Comparison of ENCODE assay signal across 23 cellular contexts in genomic region chr3:49511631-49512030, GRCh38. TPM values are rescaled to one million over a fixed set of nuclear protein-coding genes. Genes with fewer than 3 reads are reported as not detected.
"Had no signal": no experiment of that assay in that cellular context is flagged by ENCODE, and none has a peak within 500 bp of the region (broad histone marks: within the 10 kb centered on the region; RNA-seq: fewer than 3 reads in every experiment).

No MANE protein-coding gene starts in this region.

- H3K27me3 ChIP-seq: neural progenitor cell, ovary, right lobe of liver, stomach, thyroid gland, tibial nerve, upper lobe of left lung, uterus had no signal

- H3K36me3 ChIP-seq: ovary, uterus had no signal

- H3K4me1 ChIP-seq: neural progenitor cell, thyroid gland, upper lobe of left lung, uterus had no signal

- H3K4me3 ChIP-seq: neural progenitor cell, ovary, psoas muscle, right lobe of liver, skin epidermis, smooth muscle cell, stomach, thoracic aorta, thyroid gland, tibial nerve, upper lobe of left lung, uterus had no signal

- H3K27ac ChIP-seq: neural progenitor cell, ovary, parathyroid adenoma, psoas muscle, skin epidermis, thoracic aorta, thyroid gland, tibial nerve, upper lobe of left lung, uterus had no signal

- H3K9me3 ChIP-seq: ovary, psoas muscle, right lobe of liver, stomach, thoracic aorta, thyroid gland, tibial nerve, upper lobe of left lung, uterus had no signal

- DNase-seq: naive thymus-derived CD4-positive, alpha-beta T cell; natural killer cell; occipital lobe; ovary; psoas muscle; right cardiac atrium; stimulated activated CD4-positive, alpha-beta T cell treated with anti-CD3 and anti-CD28 coated beads, Interleukin-15, amount 100 ng/mL, for 24 hours; stimulated activated CD4-positive, alpha-beta T cell treated with anti-CD3 and anti-CD28 coated beads, Interleukin-2, amount 100 ng/mL, for 24 hours; stimulated activated CD4-positive, alpha-beta T cell treated with anti-CD3 and anti-CD28 coated beads, Interleukin-2, amount 100 ng/mL, for 48 hours; stimulated activated CD4-positive, alpha-beta T cell treated with anti-CD3 and anti-CD28 coated beads, Interleukin-4, amount 100 ng/mL, for 24 hours; stimulated activated naive B cell treated with anti-CD40 and anti-IgM and Interleukin-4, amounts not matched to agents 10 μg/mL and 1 μg/mL and 100 μg/mL, for 72 hours; stimulated activated naive CD4-positive, alpha-beta T cell treated with Interleukin-2 at 50 U/mL for 16 hours; stomach; thyroid gland; upper lobe of left lung; uterus had no signal

RNA-seq across cellular contexts. Expression of gene BSN, which starts 42.6 kb away (rescaled TPM):
- polyA plus RNA-seq: naive thymus-derived CD4-positive, alpha-beta T cell had no signal
